8 cellular contexts compared by ENCODE assay signal in the genomic region with DNA sequence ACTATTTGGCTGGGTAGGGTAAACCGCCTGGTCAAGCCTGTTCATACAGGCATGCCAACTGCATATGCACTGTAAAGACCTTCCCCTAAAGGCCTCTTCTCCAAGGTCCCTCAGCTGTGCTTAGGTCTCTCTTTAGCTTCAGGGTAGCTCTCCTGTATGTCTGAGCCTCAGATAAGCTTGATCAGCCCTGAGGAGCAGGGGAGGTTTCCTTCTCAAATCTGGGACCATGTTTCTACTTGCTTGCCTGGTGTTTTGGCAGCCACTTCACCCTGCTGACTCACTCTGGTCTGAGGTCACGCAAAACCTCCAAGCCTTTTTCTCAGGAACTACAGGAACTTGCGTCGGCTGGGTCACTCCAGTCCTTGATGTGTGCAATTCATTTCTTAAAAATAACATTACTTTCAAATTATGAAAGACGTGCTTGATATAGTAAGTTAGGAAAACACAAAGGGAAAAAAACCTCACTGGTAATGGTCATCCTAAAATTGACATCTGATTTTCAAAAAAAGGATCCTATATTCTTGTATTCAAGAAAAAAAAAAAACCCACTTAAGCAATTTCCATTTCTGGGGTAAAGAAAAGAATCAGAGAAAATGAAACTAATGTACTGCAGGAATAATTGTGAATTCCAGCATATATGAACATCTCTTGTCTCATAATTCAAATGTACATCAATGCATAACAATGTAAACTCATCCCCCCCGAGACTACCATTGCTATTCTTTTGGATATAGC. TPM values are rescaled to one million over a fixed set of nuclear protein-coding genes. Genes with fewer than 3 reads are reported as not detected.
DNase-seq lines count a peak whose midpoint lies in the region; ATAC-seq, FAIRE-seq and TF ChIP-seq lines count a peak whose summit lies in the region.

No MANE protein-coding gene starts in this region.

- peak overlapping the region; percentile 17 for H3K4me3 Mint-ChIP-seq in astrocyte (ENCODE audit: unreplicated experiment)

- TF ChIP-seq CTCF in astrocyte (IDR thresholded peaks at IDR 0.05; ENCODE audit: insufficient read depth, low read depth, low read length): no peak
- no peak for TF ChIP-seq CTCF in kidney epithelial cell (IDR thresholded peaks at IDR 0.05; ENCODE audit: insufficient read depth, low read length, poor library complexity, severe bottlenecking)

- H3K27me3 ChIP-seq in astrocyte (ENCODE audit: insufficient read depth, low read length): no peaks in the 10 kb centered on the region
- H3K27me3 ChIP-seq in kidney epithelial cell (ENCODE audit: control insufficient read depth, insufficient read depth, low read length): no peaks in the 10 kb centered on the region

- no peaks in the 10 kb centered on the region for H3K9me3 ChIP-seq in astrocyte (ENCODE audit: insufficient read depth, low read depth, low read length)

- peaks cover 44% of the 10 kb centered on the region for H3K4me1 ChIP-seq in astrocyte (ENCODE audit: insufficient read depth, low read length)

- no peaks in the 10 kb centered on the region for H3K27me3 Mint-ChIP-seq in astrocyte (ENCODE audit: low read depth, unreplicated experiment)

- H3K4me3 ChIP-seq in astrocyte (ENCODE audit: insufficient read depth, low read depth, low read length): peak overlapping the region; percentile 25
- H3K4me3 ChIP-seq in kidney epithelial cell (ENCODE audit: low read depth, low read length): no peak overlapping the region

- DNase-seq in DMS53 (lab: John Stamatoyannopoulos, UW): peak; percentile 74
- peak; percentile 74 for DNase-seq in NCI-H460 (ENCODE audit: extremely low read depth, low read depth)
- peak; percentile 98 for DNase-seq in astrocyte (ENCODE audit: low read depth)
- DNase-seq in kidney epithelial cell (ENCODE audit: low read depth): peak; percentile 87
- peak; percentile 10 for DNase-seq in stimulated activated CD8-positive, alpha-beta memory T cell treated with anti-CD3 and anti-CD28 coated beads, Interleukin-7, amount 100 ng/mL, for 24 hours (ENCODE audit: low read depth)

- H3K36me3 ChIP-seq in astrocyte (ENCODE audit: insufficient read depth, low read length): no peaks in the 10 kb centered on the region
- H3K36me3 ChIP-seq in kidney epithelial cell (ENCODE audit: control insufficient read depth, insufficient read depth, low read length): no peaks in the 10 kb centered on the region

- H3K27ac ChIP-seq in astrocyte (ENCODE audit: low read depth, low read length): peak overlapping the region; percentile 95

- H3K4me2 ChIP-seq in astrocyte (ENCODE audit: low read length): peak overlapping the region; percentile 79

- no peaks in the 10 kb centered on the region for H3K79me2 ChIP-seq in astrocyte (ENCODE audit: insufficient read depth, low read length)

- H3K27ac Mint-ChIP-seq in astrocyte (ENCODE audit: unreplicated experiment): peak overlapping the region; percentile 92

- peak overlapping the region; percentile 80 for H3K9ac ChIP-seq in astrocyte (ENCODE audit: low read length)

- H3K36me3 Mint-ChIP-seq in astrocyte (ENCODE audit: low read depth, unreplicated experiment): no peaks in the 10 kb centered on the region

- peaks cover 2% of the 10 kb centered on the region for H4K20me1 ChIP-seq in astrocyte (ENCODE audit: insufficient read depth, low read length)

- ATAC-seq in HG02885 (IDR thresholded peaks at IDR 0.05; ENCODE audit: poor library complexity, unreplicated experiment): no peak
- ATAC-seq in GM21360 (IDR thresholded peaks at IDR 0.05; ENCODE audit: unreplicated experiment): no peak
- no peak for ATAC-seq in HG03108 (IDR thresholded peaks at IDR 0.05; ENCODE audit: unreplicated experiment)

- no peak overlapping the region for H2AFZ ChIP-seq in astrocyte (ENCODE audit: low read depth, low read length)

- FAIRE-seq in astrocyte (lab: Jason Lieb, UNC): no peak

- H3K9me3 Mint-ChIP-seq in astrocyte (ENCODE audit: unreplicated experiment): no peaks in the 10 kb centered on the region

- H3K4me1 Mint-ChIP-seq in astrocyte (ENCODE audit: low read depth, unreplicated experiment): peaks cover 38% of the 10 kb centered on the region

RNA-seq across cellular contexts. Expression of gene RNF19B, which starts 24.7 kb away (rescaled TPM):
- total RNA-seq in NCI-H460 (2014; rRNA removed; shearing (Covaris generic)): 11.6 and 12.9 TPM in 2 replicates
- polyA plus RNA-seq in NCI-H460 (2014; cell fraction: nucleus; rRNA removed): 5.2 and 6.2 TPM in 2 replicates
- 25.8 and 29.7 TPM in 2 replicates for total RNA-seq in astrocyte
- total RNA-seq in kidney epithelial cell: 32.8 and 33.7 TPM in 2 replicates

RNA-seq across cellular contexts. Expression of gene AK2, which starts 47.4 kb away (rescaled TPM):
- total RNA-seq in NCI-H460 (2014; rRNA removed; shearing (Covaris generic)): 204 and 212 TPM in 2 replicates
- 210 and 308 TPM in 2 replicates for polyA plus RNA-seq in NCI-H460 (2014; cell fraction: nucleus; rRNA removed)
- total RNA-seq in astrocyte (126 and 138 TPM in 2 replicates), kidney epithelial cell (156 and 161 TPM in 2 replicates)

Comparison
In these comparisons a context has a peak if more than half of its experiments do, and no peak if none do; other contexts are left out.
1. DNase-seq: peak in every context shown above with its lines; median percentile 98 in astrocyte; 87 in kidney epithelial cell; 74 in DMS53; 74 in NCI-H460; 10 in stimulated activated CD8-positive, alpha-beta memory T cell treated with anti-CD3 and anti-CD28 coated beads, Interleukin-7, amount 100 ng/mL, for 24 hours.